8 cellular contexts compared by ENCODE assay signal in genomic region chr20:45880988-45881788, GRCh38. TPM values are rescaled to one million over a fixed set of nuclear protein-coding genes. Genes with fewer than 3 reads are reported as not detected.
DNase-seq lines count a peak whose midpoint lies in the region; ATAC-seq, FAIRE-seq and TF ChIP-seq lines count a peak whose summit lies in the region.

TSS of gene ZSWIM1 (plus strand) at chr20:45881227. CDS start at chr20:45882593, 1,366 bp downstream.

- DNase-seq in BE2C (peak; percentile 99), GM19239 (ENCODE audit: insufficient read length, low spot score) (peak; percentile 95), NCI-H510A treated with DMSO at 0.1 percent for 48 hours (lab: John Stamatoyannopoulos, UW) (peak; percentile 98), kidney glomerular epithelial cell (lab: John Stamatoyannopoulos, UW) (peak; percentile 98)
- DNase-seq in activated CD4-positive, alpha-beta T cell treated with anti-CD3 and anti-CD28 coated beads for 36 hours, result peak; percentile 99
- DNase-seq in stimulated activated CD4-positive, alpha-beta T cell treated with anti-CD3 and anti-CD28 coated beads, Interleukin-15, amount 100 ng/mL, for 48 hours (ENCODE audit: low read depth in 2 of 2), result peak; percentile 96 to 98

- H3K9me3 ChIP-seq in BE2C, result no peaks in the 10 kb centered on the region

- POLR2A ChIA-PET in activated CD4-positive, alpha-beta T cell treated with anti-CD3 and anti-CD28 coated beads for 36 hours (lab: Charles Lee), result interaction anchor here (0.5 to 2.3 kb wide), 9 partner anchors 8 to 200 kb away, joined by 3 to 7 read pairs (median 3); partner anchors contain the start of genes CTSA and NEURL2

- peaks cover 17% of the 10 kb centered on the region for H3K36me3 ChIP-seq in BE2C

- H3K36me3 Mint-ChIP-seq in activated CD4-positive, alpha-beta T cell treated with anti-CD3 and anti-CD28 coated beads for 36 hours (ENCODE audit: low read depth), result peaks cover 21% of the 10 kb centered on the region

- H3K27me3 Mint-ChIP-seq in activated CD4-positive, alpha-beta T cell treated with anti-CD3 and anti-CD28 coated beads for 36 hours, result no peaks in the 10 kb centered on the region

- CTCF ChIA-PET in activated CD4-positive, alpha-beta T cell treated with anti-CD3 and anti-CD28 coated beads for 36 hours (lab: Charles Lee), result interaction anchor here (0.5 to 1.5 kb wide), 8 partner anchors 9 to 123 kb away, joined by 3 to 10 read pairs (median 4); partner anchors contain the start of genes CTSA and NEURL2

- intact Hi-C loops in activated CD4-positive, alpha-beta T cell treated with anti-CD3 and anti-CD28 coated beads for 36 hours (cut with DNase I, micrococcal nuclease), result loop anchor here (1.0 to 10.0 kb wide), 10 partner anchors 10 to 916 kb away; partner anchors contain the start of genes ACOT8 (in 2 of the 2), CTSA (in 2 of the 2), NEURL2 (in 2 of the 2) and ZSWIM3 (in 2 of the 2)

- H3K4me3 ChIP-seq in BE2C (ENCODE audit: low read depth, low read length), result peak within 1 kb of the TSS; percentile 99

- H3K27me3 ChIP-seq in BE2C, result no peaks in the 10 kb centered on the region

- no peaks in the 10 kb centered on the region; the same call in 1 of the 2 replicates for H3K4me1 ChIP-seq in BE2C

- peaks cover 42% of the 10 kb centered on the region for H3K4me1 Mint-ChIP-seq in activated CD4-positive, alpha-beta T cell treated with anti-CD3 and anti-CD28 coated beads for 36 hours

- H3K27ac ChIP-seq in cingulate gyrus (ENCODE audit: low read depth, low read length), result peak within 1 kb of the TSS; percentile 84

- H3K27ac Mint-ChIP-seq in activated CD4-positive, alpha-beta T cell treated with anti-CD3 and anti-CD28 coated beads for 36 hours, result peak within 1 kb of the TSS; percentile 95

- no peaks in the 10 kb centered on the region for H3K9me3 Mint-ChIP-seq in activated CD4-positive, alpha-beta T cell treated with anti-CD3 and anti-CD28 coated beads for 36 hours (ENCODE audit: low read depth)

- peak within 1 kb of the TSS; percentile 94 for H3K4me3 Mint-ChIP-seq in activated CD4-positive, alpha-beta T cell treated with anti-CD3 and anti-CD28 coated beads for 36 hours

- no peak for TF ChIP-seq CTCF in BE2C (IDR thresholded peaks at IDR 0.05; ENCODE audit: low read depth, low read length)

- FAIRE-seq in GM19239 (lab: Jason Lieb, UNC), result peak; percentile 98

- peak; percentile 93 for ATAC-seq in HG03442 (IDR thresholded peaks at IDR 0.05; ENCODE audit: unreplicated experiment)
- peak; percentile 98 for ATAC-seq in activated CD4-positive, alpha-beta T cell treated with anti-CD3 and anti-CD28 coated beads for 36 hours

RNA-seq across cellular contexts. Expression of gene ZSWIM1, which starts in this region (rescaled TPM):
- 15.0 TPM for polyA plus RNA-seq in BE2C (2012; ENCODE audit: insufficient read depth, insufficient read length, low read depth)
- 10 to 100 TPM in 1 of 2 experiments, 1 to 10 TPM in 1; 9.4 to 10.7 TPM for total RNA-seq in activated CD4-positive, alpha-beta T cell treated with anti-CD3 and anti-CD28 coated beads for 36 hours

Comparison
In these comparisons a context has a peak if more than half of its experiments do, and no peak if none do; other contexts are left out.
1. Peak in every context shown above with its lines: DNase-seq, ATAC-seq, H3K4me3 ChIP-seq and H3K27ac ChIP-seq.